ENCODE assay signal across 23 cellular contexts in the genomic region with DNA sequence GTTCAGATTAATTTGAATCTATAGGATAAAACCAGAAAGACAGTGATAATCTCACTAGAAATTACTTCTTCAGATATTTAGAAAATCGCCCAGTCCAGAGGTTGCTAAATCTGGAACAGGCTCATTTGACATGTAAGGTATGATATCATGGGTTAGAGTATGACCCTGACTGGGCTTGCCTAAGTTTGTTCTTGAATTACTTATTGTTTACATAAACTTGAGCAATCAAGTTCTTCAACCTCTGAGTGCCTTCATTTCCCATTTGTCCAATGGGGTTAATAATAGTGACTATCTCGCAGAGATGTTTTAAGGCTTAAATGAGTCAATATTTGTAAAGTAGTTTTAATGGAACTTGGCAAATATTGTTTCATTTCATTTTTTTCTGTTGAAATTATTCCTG.
"Had no signal": no experiment of that assay in that cellular context is flagged by ENCODE, and none has a peak within 500 bp of the region (broad histone marks: within the 10 kb centered on the region; RNA-seq: fewer than 3 reads in every experiment).

No MANE protein-coding gene starts in this region.

- H3K27me3 ChIP-seq: adrenal gland, cardiac muscle cell, Peyer's patch had no signal

- H3K4me1 ChIP-seq: adrenal gland, Peyer's patch had no signal

- H3K4me3 ChIP-seq: adrenal gland, cardiac muscle cell, Peyer's patch had no signal

- H3K27ac ChIP-seq: adrenal gland, cardiac muscle cell, Peyer's patch had no signal

- ATAC-seq: activated CD4-positive, CD25-positive, alpha-beta regulatory T cell treated with anti-CD3 and anti-CD28 coated beads, Interleukin-2, amount 50 U/mL, for 24 hours; activated CD8-positive, alpha-beta T cell treated with anti-CD3 and anti-CD28 coated beads for 36 hours; activated T-cell treated with anti-CD3 and anti-CD28 coated beads, Interleukin-2, amount 50 U/mL, for 72 hours had no signal

- DNase-seq: activated CD4-positive, alpha-beta T cell treated with anti-CD3 and anti-CD28 coated beads for 4 hours; activated CD8-positive, alpha-beta memory T cell treated with anti-CD3 and anti-CD28 coated beads, Interleukin-2, amount 50 U/mL, for 4 hours; activated CD8-positive, alpha-beta T cell treated with anti-CD3 and anti-CD28 coated beads for 36 hours; activated gamma-delta T cell treated with Interleukin-2 at 50 U/mL for 16 hours; activated naive CD4-positive, alpha-beta T cell treated with anti-CD3 and anti-CD28 coated beads, Interleukin-2, amount 10 ng/mL, durations not matched to agents 7 days and 5 days; activated naive CD8-positive, alpha-beta T cell treated with anti-CD3 and anti-CD28 coated beads, Interleukin-2, amount 10 ng/mL, durations not matched to agents 7 days and 5 days; activated T-cell treated with anti-CD3 and anti-CD28 coated beads, Interleukin-2, amount 50 U/mL, for 72 hours; adrenal gland; KG1; MV-4-11; NCI-H1092 treated with DMSO at 0.1 percent for 48 hours; NCI-H1417 treated with DMSO at 0.1 percent for 48 hours; NCI-H1694; NCI-H2029; NCI-H2107; NCI-H345; NCI-H524 treated with DMSO at 0.1 percent for 48 hours; NCI-H774; Peyer's patch; SHP77 treated with DMSO at 0.1 percent for 48 hours had no signal

- H3K9me3 ChIP-seq: Peyer's patch had no signal

- FAIRE-seq: astrocyte had no signal

- H3K36me3 ChIP-seq: adrenal gland, cardiac muscle cell, Peyer's patch had no signal
